8 cellular contexts compared by ENCODE assay signal in genomic region chr10:71144824-71145223, GRCh38.
"Had no signal": no experiment of that assay in that cellular context is flagged by ENCODE, and none has a peak within 500 bp of the region (broad histone marks: within the 10 kb centered on the region; RNA-seq: fewer than 3 reads in every experiment).

No MANE protein-coding gene starts in this region.

- H3K9me3 Mint-ChIP-seq: IgD-negative memory B cell had no signal

- H3K27ac Mint-ChIP-seq: IgD-negative memory B cell had no signal

- H3K9ac ChIP-seq: KMS-11 had no signal

- H3K4me1 Mint-ChIP-seq: IgD-negative memory B cell had no signal

- H3K36me3 Mint-ChIP-seq: IgD-negative memory B cell had no signal

- H3K27me3 Mint-ChIP-seq: IgD-negative memory B cell had no signal

- H3K4me3 Mint-ChIP-seq: IgD-negative memory B cell had no signal

- DNase-seq: IMR-90, KBM-7, KG1 had no signal

- ATAC-seq: HepG2, K562 had no signal

- H3K27ac ChIP-seq: HL-60, KMS-11 had no signal

- H3K4me2 ChIP-seq: KMS-11 had no signal
